20 cellular contexts compared by ENCODE assay signal in genomic region chr9:8430945-8431344, GRCh38.
DNase-seq lines count a peak whose midpoint lies in the region; ATAC-seq and TF ChIP-seq lines count a peak whose summit lies in the region.
"Had no signal": no experiment of that assay in that cellular context is flagged by ENCODE, and none has a peak within 500 bp of the region (broad histone marks: within the 10 kb centered on the region; RNA-seq: fewer than 3 reads in every experiment).

No MANE protein-coding gene starts in this region.

- H3K27me3 Mint-ChIP-seq in activated naive CD4-positive, alpha-beta T cell treated with anti-CD3 and anti-CD28 coated beads for 36 hours (ENCODE audit: low read depth), result peaks cover 3% of the 10 kb centered on the region
- H3K27me3 Mint-ChIP-seq in activated T-helper 17 cell treated with anti-CD3 and anti-CD28 coated beads, Interleukin-2, amount 50 U/mL, for 72 hours, result no peaks in the 10 kb centered on the region
- H3K27me3 Mint-ChIP-seq in stimulated activated naive CD8-positive, alpha-beta T cell treated with anti-CD3 and anti-CD28 coated beads, Interleukin-15, amount 100 ng/mL, for 72 hours, result no peaks in the 10 kb centered on the region

- no peak overlapping the region for H3K27ac ChIP-seq in brain microvascular endothelial cell
- H3K27ac ChIP-seq: HL-60, KMS-11 had no signal

- no peaks in the 10 kb centered on the region for H3K36me3 ChIP-seq in brain microvascular endothelial cell (replicated peaks)
- H3K36me3 ChIP-seq: HAP-1 had no signal

- no peak overlapping the region for H3K27ac Mint-ChIP-seq in activated naive CD4-positive, alpha-beta T cell treated with anti-CD3 and anti-CD28 coated beads for 36 hours
- peak overlapping the region; percentile 79 for H3K27ac Mint-ChIP-seq in activated T-helper 17 cell treated with anti-CD3 and anti-CD28 coated beads, Interleukin-2, amount 50 U/mL, for 72 hours
- peak overlapping the region in 1 of 2 donors; percentile 38 for H3K27ac Mint-ChIP-seq in stimulated activated naive CD8-positive, alpha-beta T cell treated with anti-CD3 and anti-CD28 coated beads, Interleukin-15, amount 100 ng/mL, for 72 hours

- H3K27me3 ChIP-seq in brain microvascular endothelial cell (replicated peaks), result no peaks in the 10 kb centered on the region

- H3K4me3 Mint-ChIP-seq in activated naive CD4-positive, alpha-beta T cell treated with anti-CD3 and anti-CD28 coated beads for 36 hours, result no peak overlapping the region
- H3K4me3 Mint-ChIP-seq in activated T-helper 17 cell treated with anti-CD3 and anti-CD28 coated beads, Interleukin-2, amount 50 U/mL, for 72 hours, result peak overlapping the region; percentile 37
- H3K4me3 Mint-ChIP-seq in stimulated activated naive CD8-positive, alpha-beta T cell treated with anti-CD3 and anti-CD28 coated beads, Interleukin-15, amount 100 ng/mL, for 72 hours, result peak overlapping the region; percentile 55 to 70

- no peaks in the 10 kb centered on the region for H3K36me3 Mint-ChIP-seq in activated naive CD4-positive, alpha-beta T cell treated with anti-CD3 and anti-CD28 coated beads for 36 hours (ENCODE audit: low read depth)
- no peaks in the 10 kb centered on the region for H3K36me3 Mint-ChIP-seq in activated T-helper 17 cell treated with anti-CD3 and anti-CD28 coated beads, Interleukin-2, amount 50 U/mL, for 72 hours (ENCODE audit: low read depth)

- H3K4me3 ChIP-seq in brain microvascular endothelial cell (ENCODE audit: low read depth, low read length), result no peak overlapping the region
- H3K4me3 ChIP-seq: GM12878, HAP-1 had no signal

- intact Hi-C loops in activated naive CD4-positive, alpha-beta T cell treated with anti-CD3 and anti-CD28 coated beads for 36 hours (cut with micrococcal nuclease), result loop anchor here (2.0 to 10.0 kb wide), 2 partner anchors 246 to 454 kb away; no protein-coding TSS in a partner anchor

- no peak for DNase-seq in activated CD4-positive, CD25-positive, alpha-beta regulatory T cell treated with anti-CD3 and anti-CD28 coated beads, Interleukin-2, amount 50 U/mL, for 72 hours
- peak; percentile 4 for DNase-seq in activated naive CD4-positive, alpha-beta T cell treated with anti-CD3 and anti-CD28 coated beads for 36 hours
- DNase-seq in activated naive CD4-positive, alpha-beta T cell (lab: John Stamatoyannopoulos, UW), result no peak
- DNase-seq in stimulated activated naive CD8-positive, alpha-beta T cell treated with anti-CD3 and anti-CD28 coated beads, Interleukin-15, amount 100 ng/mL, for 72 hours, result peak; percentile 3 to 17
- DNase-seq in brain microvascular endothelial cell, result no peak
- DNase-seq: 8988T, DMS153, GF-D8, MV-4-11, NCI-H1694 treated with DMSO at 0.1 percent for 48 hours, NCI-H524 treated with DMSO at 0.1 percent for 48 hours, PC-3, RPMI8226 had no signal

- H3K9me3 Mint-ChIP-seq in activated naive CD4-positive, alpha-beta T cell treated with anti-CD3 and anti-CD28 coated beads for 36 hours, result no peaks in the 10 kb centered on the region
- no peaks in the 10 kb centered on the region for H3K9me3 Mint-ChIP-seq in activated T-helper 17 cell treated with anti-CD3 and anti-CD28 coated beads, Interleukin-2, amount 50 U/mL, for 72 hours
- peaks cover 0 to 8% of the 10 kb centered on the region in 2 donors for H3K9me3 Mint-ChIP-seq in stimulated activated naive CD8-positive, alpha-beta T cell treated with anti-CD3 and anti-CD28 coated beads, Interleukin-15, amount 100 ng/mL, for 72 hours

- CTCF ChIA-PET in activated naive CD4-positive, alpha-beta T cell treated with anti-CD3 and anti-CD28 coated beads for 36 hours (lab: Charles Lee), result interaction anchor here (0.7 kb wide), 1 partner anchor 23 kb away, joined by 3 read pairs; no protein-coding TSS in a partner anchor

- peak; percentile 11 to 30 for ATAC-seq in activated CD4-positive, CD25-positive, alpha-beta regulatory T cell treated with anti-CD3 and anti-CD28 coated beads, Interleukin-2, amount 50 U/mL, for 24 hours
- ATAC-seq in activated T-helper 17 cell treated with anti-CD3 and anti-CD28 coated beads, Interleukin-2, amount 50 U/mL, for 72 hours (replicated peaks), result peak; percentile 57
- ATAC-seq in stimulated activated naive CD8-positive, alpha-beta T cell treated with anti-CD3 and anti-CD28 coated beads, Interleukin-15, amount 100 ng/mL, for 72 hours, result peak; percentile 80
- ATAC-seq in GM18517 (IDR thresholded peaks at IDR 0.05; ENCODE audit: unreplicated experiment), result no peak
- ATAC-seq: GM12878, PC-3 had no signal

- H3K4me1 Mint-ChIP-seq in activated naive CD4-positive, alpha-beta T cell treated with anti-CD3 and anti-CD28 coated beads for 36 hours (ENCODE audit: low read depth), result peaks cover 22% of the 10 kb centered on the region
- peaks cover 26% of the 10 kb centered on the region for H3K4me1 Mint-ChIP-seq in activated T-helper 17 cell treated with anti-CD3 and anti-CD28 coated beads, Interleukin-2, amount 50 U/mL, for 72 hours
- H3K4me1 Mint-ChIP-seq in stimulated activated naive CD8-positive, alpha-beta T cell treated with anti-CD3 and anti-CD28 coated beads, Interleukin-15, amount 100 ng/mL, for 72 hours, result peaks cover 66% of the 10 kb centered on the region

- in situ Hi-C loops in brain microvascular endothelial cell (cut with HindIII; ENCODE audit: low pct_ligation_motif_present, low sequenced_read_pairs), result no loop called here

- TF ChIP-seq CTCF in brain microvascular endothelial cell (IDR thresholded peaks at IDR 0.05; ENCODE audit: low read depth, low read length, missing control alignments), result no peak

Comparison
In these comparisons a context has a peak if more than half of its experiments do, and no peak if none do; other contexts are left out.
1. DNase-seq: peak in activated naive CD4-positive, alpha-beta T cell treated with anti-CD3 and anti-CD28 coated beads for 36 hours (single experiment) and stimulated activated naive CD8-positive, alpha-beta T cell treated with anti-CD3 and anti-CD28 coated beads, Interleukin-15, amount 100 ng/mL, for 72 hours (2 of 2); none in activated CD4-positive, CD25-positive, alpha-beta regulatory T cell treated with anti-CD3 and anti-CD28 coated beads, Interleukin-2, amount 50 U/mL, for 72 hours (single experiment), activated naive CD4-positive, alpha-beta T cell (0 of 4) and brain microvascular endothelial cell (single experiment).